Comparison of ENCODE assay signal across 13 cellular contexts in the genomic region with DNA sequence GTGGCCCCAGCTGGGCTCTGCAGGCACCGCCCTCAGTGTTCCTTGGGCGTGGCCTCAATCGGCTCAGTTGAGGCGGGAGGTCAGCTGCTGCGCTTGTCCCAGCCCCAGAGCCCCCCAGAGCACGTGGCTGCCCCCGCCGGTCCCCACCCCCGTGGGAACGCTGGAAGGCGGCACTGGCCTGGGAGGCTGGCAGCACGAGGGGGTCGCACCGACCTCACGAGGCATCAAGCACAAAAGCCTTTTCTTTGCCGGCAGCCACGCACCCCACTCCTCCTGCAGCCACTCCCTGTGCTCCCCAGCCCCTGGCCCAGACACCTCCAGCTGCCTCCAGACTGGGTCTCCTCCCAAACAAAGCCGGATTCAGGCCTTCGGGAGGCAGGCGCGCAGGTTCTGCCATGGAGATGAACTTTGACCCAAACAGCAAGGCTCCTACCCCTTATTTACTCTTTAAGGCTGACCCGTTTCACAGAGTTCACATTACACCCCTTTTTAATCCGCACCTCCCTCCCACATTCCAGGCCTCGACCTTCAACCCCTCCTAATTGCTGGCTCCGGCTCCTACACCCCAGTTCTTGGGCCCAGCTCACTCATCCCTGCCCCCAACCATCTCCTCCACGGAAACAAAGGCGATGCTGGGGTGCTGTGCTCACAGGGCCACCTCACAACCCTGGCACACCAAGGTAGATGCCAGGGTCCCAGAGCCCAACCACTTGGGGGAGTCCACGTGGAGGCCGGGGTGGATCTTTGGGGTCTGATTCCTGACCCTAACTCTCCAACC.
DNase-seq lines count a peak whose midpoint lies in the region; ATAC-seq, FAIRE-seq and TF ChIP-seq lines count a peak whose summit lies in the region.
"Had no signal": no experiment of that assay in that cellular context is flagged by ENCODE, and none has a peak within 500 bp of the region (broad histone marks: within the 10 kb centered on the region; RNA-seq: fewer than 3 reads in every experiment).

No MANE protein-coding gene starts in this region.

- peaks cover 37% of the 10 kb centered on the region; the same call in 1 of the 2 replicates for H4K20me1 ChIP-seq in HepG2 (ENCODE audit: insufficient read depth, low read length)

- H3K27ac Mint-ChIP-seq in stimulated activated naive CD8-positive, alpha-beta T cell treated with anti-CD3 and anti-CD28 coated beads, Interleukin-15, amount 100 ng/mL, for 72 hours = peak overlapping the region in 1 of 2 donors; percentile 89

- intact Hi-C loops in HepG2 (cut with micrococcal nuclease; ENCODE audit: unreplicated experiment) = loop anchor here (1.0 kb wide), 1 partner anchor 9 kb away; no protein-coding TSS in a partner anchor

- FAIRE-seq in HepG2 (lab: Jason Lieb, UNC) = peak; percentile 98

- peak overlapping the region; percentile 85 for H3K27ac ChIP-seq in HepG2 (ENCODE audit: extremely low read length, insufficient read depth, low read length)
- peak overlapping the region; percentile 3 for H3K27ac ChIP-seq in skeletal muscle tissue (ENCODE audit: low read depth, low read length)

- POLR2A ChIA-PET in HepG2 (lab: Yijun Ruan, JAX) = interaction anchor here (0.8 to 7.0 kb wide), 8 partner anchors 8 to 68 kb away, joined by 3 to 81 read pairs (median 6); no protein-coding TSS in a partner anchor

- H3K4me1 Mint-ChIP-seq in stimulated activated naive CD8-positive, alpha-beta T cell treated with anti-CD3 and anti-CD28 coated beads, Interleukin-15, amount 100 ng/mL, for 72 hours = peaks cover 67% of the 10 kb centered on the region

- TSS peak; percentile 22 for BruUV-seq in HepG2 (replicated peaks; lab: Mats Ljungman, UMichigan)

- H3K27me3 Mint-ChIP-seq in stimulated activated naive CD8-positive, alpha-beta T cell treated with anti-CD3 and anti-CD28 coated beads, Interleukin-15, amount 100 ng/mL, for 72 hours = no peaks in the 10 kb centered on the region

- no peak overlapping the region for H2AFZ ChIP-seq in HepG2 (ENCODE audit: low read length)

- WGBS in HepG2 (ENCODE audit: low lambda C conversion rate) = 7% methylated on average over 13 of the region's 29 CpGs

- TF ChIP-seq RAD21 in HepG2 (CRISPR knock-in tag; IDR thresholded peaks at IDR 0.05) = peak; percentile 26; the same call in 1 of the 2 replicates

- peaks cover 90% of the 10 kb centered on the region for H3K79me2 ChIP-seq in HepG2 (ENCODE audit: insufficient read depth, low read length)

- ATAC-seq in HepG2 = peak; percentile 34
- no peak for ATAC-seq in stimulated activated naive CD8-positive, alpha-beta T cell treated with anti-CD3 and anti-CD28 coated beads, Interleukin-15, amount 100 ng/mL, for 72 hours
- ATAC-seq in HG03521 (IDR thresholded peaks at IDR 0.05; ENCODE audit: unreplicated experiment) = no peak
- ATAC-seq in HG02970 (IDR thresholded peaks at IDR 0.05; ENCODE audit: low FRiP score, unreplicated experiment) = no peak

- no peaks in the 10 kb centered on the region for H3K9me3 Mint-ChIP-seq in stimulated activated naive CD8-positive, alpha-beta T cell treated with anti-CD3 and anti-CD28 coated beads, Interleukin-15, amount 100 ng/mL, for 72 hours

- TF ChIP-seq POLR2A in HepG2 (IDR thresholded peaks at IDR 0.05; ENCODE audit: insufficient read depth in 1 of 2, low read depth in 2 of 2, low read length in 2 of 2) = peak in 1 of 2 experiments; percentile 38; a peak in 2 of 4 replicates

- in situ Hi-C loops in HepG2 (cut with HindIII; ENCODE audit: extremely low pct_ligation_motif_present, low pct_unique_long_range_greater_than_20kb) = loop anchor here (5.0 kb wide), 2 partner anchors 39 to 179 kb away; no protein-coding TSS in a partner anchor

- H3K27me3 ChIP-seq in H7 (ENCODE audit: control insufficient read depth, insufficient read depth, low read length) (no peaks in the 10 kb centered on the region), HepG2 (ENCODE audit: control insufficient read depth in 1 of 2, insufficient read depth in 2 of 2, low read length in 2 of 2) (no peaks in the 10 kb centered on the region), skeletal muscle tissue (ENCODE audit: control insufficient read depth in 3 of 3, insufficient read depth in 3 of 3, low read length in 3 of 3) (peaks cover 0 to 6% (median 5%) of the 10 kb centered on the region in 3 donors)
- H3K27me3 ChIP-seq: ascending aorta had no signal

- no peak overlapping the region for H3K4me3 Mint-ChIP-seq in stimulated activated naive CD8-positive, alpha-beta T cell treated with anti-CD3 and anti-CD28 coated beads, Interleukin-15, amount 100 ng/mL, for 72 hours

- TF ChIP-seq CTCF in choroid plexus epithelial cell (conservative IDR thresholded peaks at IDR 0.05; ENCODE audit: low read depth, low read length) = no peak
- no peak; the same call in 1 of the 2 replicates for TF ChIP-seq CTCF in HepG2 (CRISPR knock-in tag; IDR thresholded peaks at IDR 0.05)

- peaks cover 14% of the 10 kb centered on the region for H3K36me3 ChIP-seq in H7 (replicated peaks; ENCODE audit: control insufficient read depth, insufficient read depth, low read length)
- H3K36me3 ChIP-seq in HepG2 (replicated peaks in 1 of 2; ENCODE audit: control insufficient read depth in 1 of 2, insufficient read depth in 2 of 2, low read length in 2 of 2) = peaks cover 8 to 34% of the 10 kb centered on the region in 2 experiments; a peak in 4 of 5 replicates
- H3K36me3 ChIP-seq in skeletal muscle tissue (ENCODE audit: control insufficient read depth in 3 of 3, insufficient read depth in 3 of 3, low read length in 3 of 3) = no peaks in the 10 kb centered on the region
- H3K36me3 ChIP-seq: ascending aorta had no signal

- peak; percentile 65 to 94; a peak in 3 of 4 replicates for TF ChIP-seq EP300 in HepG2 (IDR thresholded peaks at IDR 0.05; ENCODE audit: low read depth in 2 of 2, low read length in 2 of 2)
- peak; percentile 78; the same call in 1 of the 2 replicates for TF ChIP-seq EP300 in HepG2 (CRISPR knock-in tag; IDR thresholded peaks at IDR 0.05; ENCODE audit: borderline replicate concordance)

- peaks cover 88% of the 10 kb centered on the region for H3K4me1 ChIP-seq in HepG2 (ENCODE audit: insufficient read depth, low read length)
- H3K4me1 ChIP-seq in skeletal muscle tissue (ENCODE audit: control insufficient read depth in 3 of 3, insufficient read depth in 3 of 3, low read length in 3 of 3) = peaks cover 52 to 67% (median 62%) of the 10 kb centered on the region in 3 donors

- DNase-seq in H7 (peak; percentile 70), choroid plexus epithelial cell (ENCODE audit: low read depth) (no peak), HepG2 (ENCODE audit: low spot score) (peak; percentile 94)
- no peak for DNase-seq in stimulated activated naive CD8-positive, alpha-beta T cell treated with anti-CD3 and anti-CD28 coated beads, Interleukin-15, amount 100 ng/mL, for 72 hours
- DNase-seq in activated naive CD4-positive, alpha-beta T cell (lab: John Stamatoyannopoulos, UW) = no peak
- DNase-seq: activated CD4-positive, alpha-beta T cell treated with anti-CD3 and anti-CD28 coated beads, Interleukin-2, amount 50 U/mL, for 4 hours; DMS79; GOT3; NCI-H2081 treated with DMSO at 0.1 percent for 48 hours had no signal

- peak overlapping the region; percentile 69 for H3K9ac ChIP-seq in HepG2 (ENCODE audit: insufficient read depth, low read depth, low read length)
- H3K9ac ChIP-seq in skeletal muscle tissue (ENCODE audit: low read depth in 1 of 3, low read length in 3 of 3) = peak overlapping the region in 1 of 3 donors; percentile 25

- H3K9me3 ChIP-seq in HepG2 (ENCODE audit: low read length) = no peaks in the 10 kb centered on the region
- no peaks in the 10 kb centered on the region for H3K9me3 ChIP-seq in skeletal muscle tissue (ENCODE audit: control insufficient read depth in 3 of 3, low read length in 3 of 3)
- H3K9me3 ChIP-seq: ascending aorta had no signal

- H3K4me2 ChIP-seq in HepG2 (ENCODE audit: low read depth, low read length) = peak overlapping the region; percentile 95

- H3K4me3 ChIP-seq in H7 (ENCODE audit: insufficient read depth, low read depth, low read length) (no peak overlapping the region), choroid plexus epithelial cell (ENCODE audit: low read depth, low read length) (peak overlapping the region; percentile 42), HepG2 (replicated peaks in 1 of 3; ENCODE audit: insufficient read depth in 1 of 3, low read depth in 2 of 3, low read length in 3 of 3) (peak overlapping the region; percentile 50 to 73 (median 51); a peak in 5 of 6 replicates), skeletal muscle tissue (ENCODE audit: low read length in 3 of 3) (peak overlapping the region in 2 of 3 donors; percentile 23 to 41)

- CTCF ChIA-PET in HepG2 (lab: Yijun Ruan, JAX; ENCODE audit: low intra/inter-chr PET ratio, low total read pairs) = no interaction called here

TF ChIP-seq in HepG2, 621 proteins besides CTCF, POLR2A, EP300 and RAD21 (continues in another document):
- TF ChIP-seq SOX13 (IDR thresholded peaks at IDR 0.05) (no peak; the same call in 1 of the 2 replicates), SOX13 (CRISPR knock-in tag; conservative IDR thresholded peaks at IDR 0.05 in 1 of 2, IDR thresholded peaks at IDR 0.05 in 1 of 2) (peak in 1 of 2 experiments; percentile 86; a peak in 2 of 4 replicates), HNRNPH1 (optimal IDR thresholded peaks at IDR 0.05; ENCODE audit: low read depth, low read length) (peak; percentile 24), SOX5 (CRISPR knock-in tag; IDR thresholded peaks at IDR 0.05; ENCODE audit: borderline replicate concordance) (peak; percentile 60), ZNF619 (CRISPR knock-in tag; IDR thresholded peaks at IDR 0.05) (peak; percentile 68; the same call in 1 of the 2 replicates), REL (CRISPR knock-in tag; conservative IDR thresholded peaks at IDR 0.05) (no peak; the same call in 1 of the 2 replicates), GLI4 (CRISPR knock-in tag; IDR thresholded peaks at IDR 0.05; ENCODE audit: borderline replicate concordance) (no peak; the same call in 1 of the 2 replicates), ZNF335 (CRISPR knock-in tag; IDR thresholded peaks at IDR 0.05) (peak; percentile 30; the same call in 1 of the 2 replicates), TCF7L2 (IDR thresholded peaks at IDR 0.05; ENCODE audit: low read depth, low read length) (no peak), ZBTB7B (CRISPR knock-in tag; IDR thresholded peaks at IDR 0.05) (peak; percentile 73), JUND (CRISPR knock-in tag; IDR thresholded peaks at IDR 0.05) (no peak; the same call in none of the 2 replicates), SALL2 (CRISPR knock-in tag; IDR thresholded peaks at IDR 0.05) (no peak)

Comparison
In these comparisons a context has a peak if more than half of its experiments do, and no peak if none do; other contexts are left out.
1. DNase-seq: peak in H7 (single experiment) and HepG2 (single experiment); none in choroid plexus epithelial cell (single experiment), stimulated activated naive CD8-positive, alpha-beta T cell treated with anti-CD3 and anti-CD28 coated beads, Interleukin-15, amount 100 ng/mL, for 72 hours (0 of 2) and activated naive CD4-positive, alpha-beta T cell (0 of 4).